14 cellular contexts compared by ENCODE assay signal in genomic region chr10:77038412-77038806, GRCh38.
A peak's percentile ranks its signal among the peaks of the same experiment; 100 is the strongest.
DNase-seq lines count a peak whose midpoint lies in the region; TF ChIP-seq lines count a peak whose summit lies in the region.
"Had no signal": no experiment of that assay in that cellular context is flagged by ENCODE, and none has a peak within 500 bp of the region (broad histone marks: within the 10 kb centered on the region; RNA-seq: fewer than 3 reads in every experiment).

No MANE protein-coding gene starts in this region.

- DNase-seq in EH (ENCODE audit: low read depth) (peak; percentile 30), MM.1S (no peak), epithelial cell of esophagus (ENCODE audit: low read depth) (peak; percentile 5), osteocyte (ENCODE audit: extremely low spot score, unreplicated experiment) (peak; percentile 2), mucosa of gallbladder (ENCODE audit: low spot score) (no peak), T-helper 2 cell (no peak)
- DNase-seq in activated CD4-positive, alpha-beta T cell treated with anti-CD3 and anti-CD28 coated beads for 1 hour: no peak
- DNase-seq: CD4-positive, CD25-positive, alpha-beta regulatory T cell; MG63; RPMI8226; SIG-M5 had no signal

- no peaks in the 10 kb centered on the region for H3K27me3 ChIP-seq in MM.1S (replicated peaks; ENCODE audit: insufficient read depth, low read length)
- H3K27me3 ChIP-seq: MG63 had no signal

- no peaks in the 10 kb centered on the region for H3K9me3 ChIP-seq in MM.1S (replicated peaks; ENCODE audit: insufficient read depth, low read length)
- H3K9me3 ChIP-seq: HAP-1, MG63 had no signal

- H4K20me1 ChIP-seq in MM.1S (ENCODE audit: insufficient read depth, low read length): no peaks in the 10 kb centered on the region

- no peaks in the 10 kb centered on the region for H3K79me2 ChIP-seq in MM.1S (ENCODE audit: low read length)

- peaks cover 14% of the 10 kb centered on the region for H3K4me1 Mint-ChIP-seq in osteocyte (ENCODE audit: unreplicated experiment)

- H3K4me2 ChIP-seq in MM.1S (ENCODE audit: low read depth, low read length): peak overlapping the region; percentile 1; the same call in 1 of the 2 replicates
- H3K4me2 ChIP-seq: KMS-11 had no signal

- no peak overlapping the region for H3K27ac Mint-ChIP-seq in osteocyte (ENCODE audit: unreplicated experiment)

- no peaks in the 10 kb centered on the region for H3K4me1 ChIP-seq in MM.1S (ENCODE audit: low read length)
- H3K4me1 ChIP-seq: HAP-1 had no signal

- no peaks in the 10 kb centered on the region for H3K27me3 Mint-ChIP-seq in osteocyte (ENCODE audit: unreplicated experiment)
- H3K27me3 Mint-ChIP-seq: B cell; CD4-positive, CD25-positive, alpha-beta regulatory T cell had no signal

- H3K36me3 Mint-ChIP-seq in osteocyte (ENCODE audit: unreplicated experiment): peaks cover 7% of the 10 kb centered on the region
- H3K36me3 Mint-ChIP-seq: CD4-positive, CD25-positive, alpha-beta regulatory T cell had no signal

- H3K27ac ChIP-seq in MM.1S (ENCODE audit: low read length): no peak overlapping the region
- H3K27ac ChIP-seq: KMS-11 had no signal

- H3K4me3 ChIP-seq in MM.1S (ENCODE audit: low read length) (no peak overlapping the region), epithelial cell of esophagus (ENCODE audit: low read length) (no peak overlapping the region)
- H3K4me3 ChIP-seq: HAP-1, MG63 had no signal

- H3F3A ChIP-seq in MM.1S (ENCODE audit: insufficient read depth, low read length): no peaks in the 10 kb centered on the region

- H3K4me3 Mint-ChIP-seq in osteocyte (ENCODE audit: unreplicated experiment): no peak overlapping the region
- H3K4me3 Mint-ChIP-seq: B cell; CD4-positive, CD25-positive, alpha-beta regulatory T cell had no signal

- H3K36me3 ChIP-seq in MM.1S (replicated peaks; ENCODE audit: insufficient read depth, low read length): no peaks in the 10 kb centered on the region
- H3K36me3 ChIP-seq: HAP-1, MG63 had no signal

- TF ChIP-seq CTCF in MM.1S (IDR thresholded peaks at IDR 0.05; ENCODE audit: low read length) (no peak), epithelial cell of esophagus (IDR thresholded peaks at IDR 0.05; ENCODE audit: insufficient read depth, low read depth, low read length, missing control alignments) (no peak), osteocyte (IDR thresholded peaks at IDR 0.05) (no peak)

- H3K9me2 ChIP-seq in MM.1S (replicated peaks; ENCODE audit: insufficient read depth, low read length): no peaks in the 10 kb centered on the region

- H3K9me3 Mint-ChIP-seq in osteocyte (ENCODE audit: unreplicated experiment): no peaks in the 10 kb centered on the region

- no peak overlapping the region for H2AFZ ChIP-seq in MM.1S (ENCODE audit: low read length)

- no peak overlapping the region for H3K9ac ChIP-seq in MM.1S (ENCODE audit: low read length)
- H3K9ac ChIP-seq: KMS-11 had no signal

Comparison
In these comparisons a context has a peak if more than half of its experiments do, and no peak if none do; other contexts are left out.
1. DNase-seq: peak in EH (single experiment), epithelial cell of esophagus (single experiment) and osteocyte (single experiment); none in MM.1S (single experiment), mucosa of gallbladder (single experiment), activated CD4-positive, alpha-beta T cell treated with anti-CD3 and anti-CD28 coated beads for 1 hour (single experiment) and T-helper 2 cell (0 of 5).